In the genomic region with DNA sequence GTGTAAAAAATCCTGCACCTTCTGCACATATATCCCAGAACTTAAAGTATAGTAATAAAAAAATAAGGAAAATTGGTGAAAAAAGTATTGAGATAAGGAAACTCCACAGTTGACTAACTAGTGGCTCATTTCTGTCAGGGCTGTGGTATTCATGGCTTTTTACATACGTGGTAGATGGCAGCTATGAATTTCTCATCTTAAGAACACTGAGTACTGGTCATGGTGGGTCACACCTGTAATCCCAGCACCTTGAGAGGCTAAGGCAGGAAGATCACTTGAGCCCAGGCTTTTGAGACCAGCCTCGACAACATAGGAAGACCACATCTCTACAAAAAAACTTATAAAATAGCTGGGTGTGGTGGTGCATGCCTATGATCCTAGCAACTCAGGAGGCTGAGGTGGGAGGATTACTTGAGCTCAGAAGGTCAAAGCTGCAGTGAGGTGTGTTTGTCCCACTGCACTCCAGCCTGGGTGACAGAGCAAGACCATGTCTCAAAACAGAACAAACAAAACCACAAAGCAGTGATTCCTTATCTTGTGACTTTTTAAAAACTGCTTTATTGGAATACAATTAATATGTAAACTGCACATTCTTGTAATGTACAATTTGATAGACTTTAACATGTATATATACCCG, we compare ENCODE assay signal across 1 cellular context.
TF ChIP-seq lines count a peak whose summit lies in the region.

No MANE protein-coding gene starts in this region.

TF ChIP-seq in HEK293, 187 proteins besides CTCF, POLR2A, EP300 and RAD21 (continued from another document):
- TF ChIP-seq, protein P1, sequence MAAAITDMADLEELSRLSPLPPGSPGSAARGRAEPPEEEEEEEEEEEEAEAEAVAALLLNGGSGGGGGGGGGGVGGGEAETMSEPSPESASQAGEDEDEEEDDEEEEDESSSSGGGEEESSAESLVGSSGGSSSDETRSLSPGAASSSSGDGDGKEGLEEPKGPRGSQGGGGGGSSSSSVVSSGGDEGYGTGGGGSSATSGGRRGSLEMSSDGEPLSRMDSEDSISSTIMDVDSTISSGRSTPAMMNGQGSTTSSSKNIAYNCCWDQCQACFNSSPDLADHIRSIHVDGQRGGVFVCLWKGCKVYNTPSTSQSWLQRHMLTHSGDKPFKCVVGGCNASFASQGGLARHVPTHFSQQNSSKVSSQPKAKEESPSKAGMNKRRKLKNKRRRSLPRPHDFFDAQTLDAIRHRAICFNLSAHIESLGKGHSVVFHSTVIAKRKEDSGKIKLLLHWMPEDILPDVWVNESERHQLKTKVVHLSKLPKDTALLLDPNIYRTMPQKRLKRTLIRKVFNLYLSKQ (tag by site-specific recombination; IDR thresholded peaks at IDR 0.05; ENCODE audit: borderline replicate concordance) = no peak
- no peak for TF ChIP-seq MZF1 (tag by site-specific recombination; IDR thresholded peaks at IDR 0.05; ENCODE audit: borderline replicate concordance)
- TF ChIP-seq, protein P2, sequence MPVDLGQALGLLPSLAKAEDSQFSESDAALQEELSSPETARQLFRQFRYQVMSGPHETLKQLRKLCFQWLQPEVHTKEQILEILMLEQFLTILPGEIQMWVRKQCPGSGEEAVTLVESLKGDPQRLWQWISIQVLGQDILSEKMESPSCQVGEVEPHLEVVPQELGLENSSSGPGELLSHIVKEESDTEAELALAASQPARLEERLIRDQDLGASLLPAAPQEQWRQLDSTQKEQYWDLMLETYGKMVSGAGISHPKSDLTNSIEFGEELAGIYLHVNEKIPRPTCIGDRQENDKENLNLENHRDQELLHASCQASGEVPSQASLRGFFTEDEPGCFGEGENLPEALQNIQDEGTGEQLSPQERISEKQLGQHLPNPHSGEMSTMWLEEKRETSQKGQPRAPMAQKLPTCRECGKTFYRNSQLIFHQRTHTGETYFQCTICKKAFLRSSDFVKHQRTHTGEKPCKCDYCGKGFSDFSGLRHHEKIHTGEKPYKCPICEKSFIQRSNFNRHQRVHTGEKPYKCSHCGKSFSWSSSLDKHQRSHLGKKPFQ (tag by site-specific recombination; IDR thresholded peaks at IDR 0.05) = no peak
